ENCODE assay signal across 8 cellular contexts in the genomic region with DNA sequence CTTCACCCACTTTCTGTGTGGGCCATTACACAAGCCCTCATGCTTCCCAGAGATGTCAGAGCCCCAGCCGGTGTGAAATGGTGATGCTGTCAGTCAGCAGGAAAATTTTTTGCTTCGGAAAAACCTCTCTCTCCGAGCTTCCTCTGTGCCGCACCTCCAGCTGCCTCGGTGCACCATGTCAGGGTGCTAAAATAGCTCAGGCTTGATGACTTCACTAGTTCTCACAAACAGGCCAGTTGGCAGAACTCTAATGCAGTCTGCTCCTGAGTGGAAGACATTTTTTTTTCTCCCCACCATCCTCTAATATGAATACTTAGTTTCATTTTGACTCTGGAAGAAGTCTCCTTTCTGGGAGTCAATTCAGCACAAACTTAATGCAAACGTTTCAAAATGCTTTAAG.
DNase-seq lines count a peak whose midpoint lies in the region; ATAC-seq, FAIRE-seq and TF ChIP-seq lines count a peak whose summit lies in the region.

No MANE protein-coding gene starts in this region.

- POLR2A ChIA-PET in GM12878 (lab: Charles Lee) = interaction anchor here (0.6 to 2.9 kb wide), 4 partner anchors 12 to 72 kb away, joined by 3 to 16 read pairs (median 4); no protein-coding TSS in a partner anchor

- peak; percentile 57 for DNase-seq in GM03348 (ENCODE audit: low spot score)
- peak; percentile 80 for DNase-seq in LHCN-M2 (ENCODE audit: low read depth)
- peak; percentile 52 for DNase-seq in GM12878 (ENCODE audit: low read depth, low spot score)
- DNase-seq in transverse colon = peak; percentile 23
- DNase-seq in urothelium cell line (ENCODE audit: low spot score) = no peak
- no peak for DNase-seq in HK-2 (ENCODE audit: unreplicated experiment)

- H4K20me1 ChIP-seq in GM12878 (ENCODE audit: control insufficient read depth, insufficient read depth) = no peaks in the 10 kb centered on the region

- no peak for TF ChIP-seq EP300 in GM12878 (IDR thresholded peaks at IDR 0.05; ENCODE audit: borderline replicate concordance in 1 of 2, control insufficient read depth in 1 of 2, low read depth in 2 of 2, low read length in 2 of 2)
- TF ChIP-seq EP300 in transverse colon (IDR thresholded peaks at IDR 0.05; ENCODE audit: low read depth) = no peak

- TF ChIP-seq CTCF in GM12878 (IDR thresholded peaks at IDR 0.05 in 2 of 3, conservative IDR thresholded peaks at IDR 0.05 in 1 of 3; ENCODE audit: control insufficient read depth in 2 of 3, extremely low read depth in 1 of 3, insufficient read depth in 1 of 3, low read depth in 3 of 3, low read length in 3 of 3) (no peak), transverse colon (IDR thresholded peaks at IDR 0.05) (no peak)

- intact Hi-C loops in GM12878 (cut with micrococcal nuclease; ENCODE audit: unreplicated experiment) = loop anchor here (2.0 kb wide), 2 partner anchors 36 to 70 kb away; no protein-coding TSS in a partner anchor
- intact Hi-C loops in transverse colon (cut with DNase I; ENCODE audit: low total_unique reads) = no loop called here

- RAD21 ChIA-PET in GM12878 (lab: Charles Lee; ENCODE audit: unreplicated experiment) = interaction anchor here (1.0 to 2.8 kb wide), 14 partner anchors 24 to 229 kb away, joined by 3 to 19 read pairs (median 4); a partner anchor contains a TSS

- no TSS peak for BruUV-seq in GM12878 (replicated peaks; lab: Mats Ljungman, UMichigan)

- CTCF ChIA-PET in GM12878 (lab: Yijun Ruan, JAX) = interaction anchor here (0.9 to 2.0 kb wide), 7 partner anchors 10 to 103 kb away, joined by 3 to 7 read pairs (median 3); no protein-coding TSS in a partner anchor

- ATAC-seq in GM21528 (IDR thresholded peaks at IDR 0.05; ENCODE audit: low FRiP score, unreplicated experiment) (peak; percentile 79), GM12878 (peak; percentile 90)

- H3K27me3 ChIP-seq in GM12878 (replicated peaks in 1 of 2; ENCODE audit: control insufficient read depth in 2 of 2, insufficient read depth in 2 of 2, low read length in 1 of 2) (no peaks in the 10 kb centered on the region), transverse colon (no peaks in the 10 kb centered on the region)

- in situ Hi-C loops in GM12878 (cut with MboI) (no loop called here), transverse colon (cut with MboI; ENCODE audit: low pct_ligation_motif_present in 1 of 4, low pct_unique_long_range_greater_than_20kb in 1 of 4, low sequenced_read_pairs in 3 of 4) (no loop called here)

- H3K9me3 ChIP-seq in GM12878 (replicated peaks; ENCODE audit: control insufficient read depth, insufficient read depth, low read length) (no peaks in the 10 kb centered on the region), mesodermal cell (ENCODE audit: control insufficient read depth, low read length) (peaks cover 2% of the 10 kb centered on the region), transverse colon (peaks cover 0 to 3% of the 10 kb centered on the region in 2 donors)

- peak overlapping the region; percentile 47 for H2AFZ ChIP-seq in GM12878 (ENCODE audit: control insufficient read depth, low read depth, low read length)

- 0% methylated on average over 6 of the region's 6 CpGs for WGBS in GM12878 (ENCODE audit: insufficient coverage, insufficient replicate concordance, low lambda C conversion rate, missing lambda C conversion rate)
- WGBS in mesodermal cell (ENCODE audit: insufficient coverage in 2 of 2), 2 experiments = 66 to 76% methylated on average over 5 to 6 of the region's 6 CpGs
- WGBS in transverse colon (ENCODE audit: low coverage in 1 of 2), 2 donors = 29 to 33% methylated on average over 6 of the region's 6 CpGs

- H3K4me3 ChIP-seq in GM12878 (peak overlapping the region; percentile 59), mesodermal cell (ENCODE audit: extremely low read depth, insufficient read depth, low read length, poor library complexity, severe bottlenecking) (no peak overlapping the region), transverse colon (peak overlapping the region in 1 of 4 donors; percentile 16)

- no peaks in the 10 kb centered on the region for H3K36me3 ChIP-seq in GM12878 (ENCODE audit: control insufficient read depth in 2 of 2, insufficient read depth in 2 of 2, low read length in 1 of 2)
- H3K36me3 ChIP-seq in mesodermal cell (ENCODE audit: control insufficient read depth, insufficient read depth, low read length) = peaks cover 3% of the 10 kb centered on the region
- H3K36me3 ChIP-seq in transverse colon = no peaks in the 10 kb centered on the region

- peak overlapping the region; percentile 67 for H3K9ac ChIP-seq in GM12878 (ENCODE audit: control insufficient read depth, insufficient read depth, low read length)

- peak; percentile 13; the same call in 1 of the 2 replicates for TF ChIP-seq RAD21 in GM12878 (IDR thresholded peaks at IDR 0.05; ENCODE audit: insufficient read depth, low read depth, low read length)

- H3K27ac ChIP-seq in GM12878 (ENCODE audit: control insufficient read depth, insufficient read depth) = peak overlapping the region; percentile 75
- peak overlapping the region; percentile 23 for H3K27ac ChIP-seq in mesodermal cell (ENCODE audit: low read depth, low read length, severe bottlenecking)
- H3K27ac ChIP-seq in transverse colon = peak overlapping the region; percentile 65 to 71 (median 66)

- H3K4me1 ChIP-seq in GM12878 (ENCODE audit: control insufficient read depth, insufficient read depth, low read length) (peaks cover 27% of the 10 kb centered on the region), mesodermal cell (ENCODE audit: control insufficient read depth, insufficient read depth, low read length, poor library complexity, severe bottlenecking) (peaks cover 7% of the 10 kb centered on the region), transverse colon (peaks cover 5 to 30% (median 8%) of the 10 kb centered on the region in 4 donors)

- SMC1A ChIA-PET in GM12878 (lab: Charles Lee; ENCODE audit: uncharacterized antibody, unreplicated experiment) = interaction anchor here (0.9 to 3.1 kb wide), 17 partner anchors 10 to 151 kb away, joined by 3 to 21 read pairs (median 6); a partner anchor contains a TSS

- peak overlapping the region; percentile 99 for H3K4me2 ChIP-seq in GM12878 (ENCODE audit: control insufficient read depth, insufficient read depth)

- H3K79me2 ChIP-seq in GM12878 (ENCODE audit: control insufficient read depth, insufficient read depth, low read length) = peaks cover 2% of the 10 kb centered on the region

- peak; percentile 87 for FAIRE-seq in GM12878 (lab: Jason Lieb, UNC)
- FAIRE-seq in urothelium cell line (lab: Jason Lieb, UNC) = no peak

- TF ChIP-seq POLR2A in GM12878 (IDR thresholded peaks at IDR 0.05; ENCODE audit: low read depth, low read length) (no peak), transverse colon (IDR thresholded peaks at IDR 0.05) (no peak)

TF ChIP-seq in GM12878, 131 proteins besides CTCF, POLR2A, EP300 and RAD21 (continues in another document):
- TF ChIP-seq CREM (IDR thresholded peaks at IDR 0.05; ENCODE audit: low read depth) = no peak
- TF ChIP-seq FOXM1 (IDR thresholded peaks at IDR 0.05; ENCODE audit: low read depth, low read length) = 0 out of 2 replicates have a peak, but pooled peaks have one; percentile 32
- TF ChIP-seq EED (IDR thresholded peaks at IDR 0.05; ENCODE audit: low read depth) = peak; percentile 36; the same call in 1 of the 2 replicates
- peak; percentile 50; the same call in 1 of the 2 replicates for TF ChIP-seq ZNF384 (IDR thresholded peaks at IDR 0.05; ENCODE audit: borderline replicate concordance, low read depth, low read length)
- 0 out of 2 replicates have a peak, but pooled peaks have one; percentile 27 for TF ChIP-seq RUNX3 (IDR thresholded peaks at IDR 0.05; ENCODE audit: low read length)
- peak; percentile 79 for TF ChIP-seq MEF2A (IDR thresholded peaks at IDR 0.05; ENCODE audit: insufficient read depth, low read depth, low read length)
- TF ChIP-seq MXI1 (IDR thresholded peaks at IDR 0.05; ENCODE audit: low read depth, low read length) = no peak
- TF ChIP-seq, protein P1, sequence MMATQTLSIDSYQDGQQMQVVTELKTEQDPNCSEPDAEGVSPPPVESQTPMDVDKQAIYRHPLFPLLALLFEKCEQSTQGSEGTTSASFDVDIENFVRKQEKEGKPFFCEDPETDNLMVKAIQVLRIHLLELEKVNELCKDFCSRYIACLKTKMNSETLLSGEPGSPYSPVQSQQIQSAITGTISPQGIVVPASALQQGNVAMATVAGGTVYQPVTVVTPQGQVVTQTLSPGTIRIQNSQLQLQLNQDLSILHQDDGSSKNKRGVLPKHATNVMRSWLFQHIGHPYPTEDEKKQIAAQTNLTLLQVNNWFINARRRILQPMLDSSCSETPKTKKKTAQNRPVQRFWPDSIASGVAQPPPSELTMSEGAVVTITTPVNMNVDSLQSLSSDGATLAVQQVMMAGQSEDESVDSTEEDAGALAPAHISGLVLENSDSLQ (IDR thresholded peaks at IDR 0.05) = peak; percentile 58; the same call in 1 of the 2 replicates
- peak; percentile 50 for TF ChIP-seq IKZF1 (conservative IDR thresholded peaks at IDR 0.05)
- TF ChIP-seq TCF12 (IDR thresholded peaks at IDR 0.05; ENCODE audit: low read depth, low read length) = 0 out of 2 replicates have a peak, but pooled peaks have one; percentile 44
- TF ChIP-seq RB1 (IDR thresholded peaks at IDR 0.05; ENCODE audit: borderline replicate concordance) = no peak
- TF ChIP-seq CBX5 (IDR thresholded peaks at IDR 0.05; ENCODE audit: low read depth) = no peak
- peak; percentile 80 for TF ChIP-seq YY1 (IDR thresholded peaks at IDR 0.05; ENCODE audit: low read depth, low read length)
- peak; percentile 33 to 45; a peak in 2 of 4 replicates for TF ChIP-seq IKZF2 (IDR thresholded peaks at IDR 0.05)
- TF ChIP-seq, protein P2, sequence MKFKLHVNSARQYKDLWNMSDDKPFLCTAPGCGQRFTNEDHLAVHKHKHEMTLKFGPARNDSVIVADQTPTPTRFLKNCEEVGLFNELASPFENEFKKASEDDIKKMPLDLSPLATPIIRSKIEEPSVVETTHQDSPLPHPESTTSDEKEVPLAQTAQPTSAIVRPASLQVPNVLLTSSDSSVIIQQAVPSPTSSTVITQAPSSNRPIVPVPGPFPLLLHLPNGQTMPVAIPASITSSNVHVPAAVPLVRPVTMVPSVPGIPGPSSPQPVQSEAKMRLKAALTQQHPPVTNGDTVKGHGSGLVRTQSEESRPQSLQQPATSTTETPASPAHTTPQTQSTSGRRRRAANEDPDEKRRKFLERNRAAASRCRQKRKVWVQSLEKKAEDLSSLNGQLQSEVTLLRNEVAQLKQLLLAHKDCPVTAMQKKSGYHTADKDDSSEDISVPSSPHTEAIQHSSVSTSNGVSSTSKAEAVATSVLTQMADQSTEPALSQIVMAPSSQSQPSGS (IDR thresholded peaks at IDR 0.05; ENCODE audit: low read length) = peak; percentile 72
- TF ChIP-seq IRF4 (IDR thresholded peaks at IDR 0.05; ENCODE audit: low read depth, low read length) = 0 out of 2 replicates have a peak, but pooled peaks have one; percentile 24
- TF ChIP-seq MEF2B (IDR thresholded peaks at IDR 0.05; ENCODE audit: partially characterized antibody, poor library complexity, severe bottlenecking) = peak; percentile 45
- peak; percentile 60 for TF ChIP-seq ATF7 (IDR thresholded peaks at IDR 0.05; ENCODE audit: low read depth)
- TF ChIP-seq POU2F2 (IDR thresholded peaks at IDR 0.05; ENCODE audit: borderline replicate concordance, low read depth, low read length) = 0 out of 3 replicates have a peak, but pooled peaks have one; percentile 33

Comparison
In these comparisons a context has a peak if more than half of its experiments do, and no peak if none do; other contexts are left out.
1. DNase-seq: peak in GM03348 (single experiment), LHCN-M2 (single experiment), GM12878 (single experiment) and transverse colon (single experiment); none in urothelium cell line (single experiment) and HK-2 (single experiment).
2. H3K27ac ChIP-seq: peak in every context shown above with its lines; median percentile 75 in GM12878; 66 in transverse colon; 23 in mesodermal cell.